2 cellular contexts compared by ENCODE assay signal in the genomic region with DNA sequence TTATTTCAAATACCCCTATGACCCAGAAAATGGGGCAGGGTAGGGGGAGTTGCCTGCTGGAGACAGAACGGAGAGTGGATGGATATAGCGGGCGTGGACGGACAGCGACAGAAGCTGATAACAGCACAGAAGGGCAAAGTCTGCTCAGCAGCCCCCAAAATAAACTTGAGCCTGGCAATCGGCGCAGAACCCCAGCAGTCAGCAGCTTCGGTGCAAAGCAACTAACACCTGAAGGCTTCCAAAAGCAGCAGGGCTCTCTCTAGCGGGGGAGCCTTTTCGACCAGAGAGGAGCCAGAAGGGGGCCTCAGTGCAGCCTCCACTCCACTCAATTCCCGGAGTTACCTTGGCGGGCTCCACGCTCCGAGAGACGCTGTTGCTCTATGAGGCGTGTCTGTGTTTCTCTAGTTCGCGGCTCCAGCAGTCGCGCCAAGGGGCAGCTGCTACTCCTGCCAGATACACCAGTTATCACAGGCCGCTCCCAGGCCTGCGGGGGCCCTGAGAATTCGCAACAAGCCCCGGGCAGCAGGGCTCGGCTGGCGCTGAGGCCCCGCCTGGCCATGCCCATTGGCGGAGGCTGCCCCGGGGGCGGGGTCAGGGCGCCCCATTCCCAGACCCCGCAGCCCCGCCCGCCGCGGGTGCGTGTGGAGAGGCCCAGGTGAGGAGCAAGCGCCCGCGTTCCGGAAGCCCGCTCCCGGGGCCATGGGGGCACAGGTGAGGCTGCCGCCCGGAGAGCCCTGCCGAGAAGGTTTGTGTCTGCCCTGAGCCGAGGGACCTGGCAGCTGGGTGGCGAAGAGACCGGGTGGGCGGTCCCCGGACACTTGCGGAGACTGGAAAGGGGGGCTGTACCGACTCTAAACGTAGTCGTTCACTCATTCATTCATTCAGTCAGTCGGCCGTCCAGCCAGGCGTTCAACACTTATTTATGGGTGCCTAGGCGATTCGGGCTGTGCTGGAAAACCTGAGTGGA.
TF ChIP-seq lines count a peak whose summit lies in the region.

A gene (minus strand): TSS at position 541 of the 967 bp plus-strand sequence. CDS start 63,992 bp downstream, outside the sequence.
A gene (plus strand): TSS at position 632 of the 967 bp plus-strand sequence. CDS start 68 bp downstream, at position 700.

TF ChIP-seq in HEK293, 187 proteins besides CTCF, POLR2A, EP300 and RAD21 (continued from another document and continues in another):
- TF ChIP-seq, protein P1, sequence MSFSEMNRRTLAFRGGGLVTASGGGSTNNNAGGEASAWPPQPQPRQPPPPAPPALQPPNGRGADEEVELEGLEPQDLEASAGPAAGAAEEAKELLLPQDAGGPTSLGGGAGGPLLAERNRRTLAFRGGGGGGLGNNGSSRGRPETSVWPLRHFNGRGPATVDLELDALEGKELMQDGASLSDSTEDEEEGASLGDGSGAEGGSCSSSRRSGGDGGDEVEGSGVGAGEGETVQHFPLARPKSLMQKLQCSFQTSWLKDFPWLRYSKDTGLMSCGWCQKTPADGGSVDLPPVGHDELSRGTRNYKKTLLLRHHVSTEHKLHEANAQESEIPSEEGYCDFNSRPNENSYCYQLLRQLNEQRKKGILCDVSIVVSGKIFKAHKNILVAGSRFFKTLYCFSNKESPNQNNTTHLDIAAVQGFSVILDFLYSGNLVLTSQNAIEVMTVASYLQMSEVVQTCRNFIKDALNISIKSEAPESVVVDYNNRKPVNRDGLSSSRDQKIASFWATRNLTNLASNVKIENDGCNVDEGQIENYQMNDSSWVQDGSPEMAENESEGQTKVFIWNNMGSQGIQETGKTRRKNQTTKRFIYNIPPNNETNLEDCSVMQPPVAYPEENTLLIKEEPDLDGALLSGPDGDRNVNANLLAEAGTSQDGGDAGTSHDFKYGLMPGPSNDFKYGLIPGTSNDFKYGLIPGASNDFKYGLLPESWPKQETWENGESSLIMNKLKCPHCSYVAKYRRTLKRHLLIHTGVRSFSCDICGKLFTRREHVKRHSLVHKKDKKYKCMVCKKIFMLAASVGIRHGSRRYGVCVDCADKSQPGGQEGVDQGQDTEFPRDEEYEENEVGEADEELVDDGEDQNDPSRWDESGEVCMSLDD (tag by site-specific recombination; IDR thresholded peaks at IDR 0.05), result peak; percentile 30
- peak; percentile 26; the same call in 1 of the 2 replicates for TF ChIP-seq ZBTB8A (tag by site-specific recombination; IDR thresholded peaks at IDR 0.05)
- peak; percentile 67; the same call in 1 of the 2 replicates for TF ChIP-seq ZNF610 (tag by site-specific recombination; IDR thresholded peaks at IDR 0.05; ENCODE audit: borderline replicate concordance)
- 0 out of 2 replicates have a peak, but pooled peaks have one; percentile 9 for TF ChIP-seq GLIS1 (tag by site-specific recombination; IDR thresholded peaks at IDR 0.05)
- 0 out of 2 replicates have a peak, but pooled peaks have one; percentile 20 for TF ChIP-seq IKZF3 (tag by site-specific recombination; IDR thresholded peaks at IDR 0.05)
- no peak for TF ChIP-seq ZNF391 (tag by site-specific recombination; IDR thresholded peaks at IDR 0.05; ENCODE audit: borderline replicate concordance, low read depth)
- TF ChIP-seq ZNF561 (tag by site-specific recombination; IDR thresholded peaks at IDR 0.05; ENCODE audit: borderline replicate concordance), result no peak; the same call in 1 of the 2 replicates
- peak; percentile 73; the same call in 1 of the 2 replicates for TF ChIP-seq GLIS2 (tag by site-specific recombination; IDR thresholded peaks at IDR 0.05)
- TF ChIP-seq ZNF2 (tag by site-specific recombination; IDR thresholded peaks at IDR 0.05), result peak; percentile 31; the same call in 1 of the 2 replicates
- TF ChIP-seq, protein P2, sequence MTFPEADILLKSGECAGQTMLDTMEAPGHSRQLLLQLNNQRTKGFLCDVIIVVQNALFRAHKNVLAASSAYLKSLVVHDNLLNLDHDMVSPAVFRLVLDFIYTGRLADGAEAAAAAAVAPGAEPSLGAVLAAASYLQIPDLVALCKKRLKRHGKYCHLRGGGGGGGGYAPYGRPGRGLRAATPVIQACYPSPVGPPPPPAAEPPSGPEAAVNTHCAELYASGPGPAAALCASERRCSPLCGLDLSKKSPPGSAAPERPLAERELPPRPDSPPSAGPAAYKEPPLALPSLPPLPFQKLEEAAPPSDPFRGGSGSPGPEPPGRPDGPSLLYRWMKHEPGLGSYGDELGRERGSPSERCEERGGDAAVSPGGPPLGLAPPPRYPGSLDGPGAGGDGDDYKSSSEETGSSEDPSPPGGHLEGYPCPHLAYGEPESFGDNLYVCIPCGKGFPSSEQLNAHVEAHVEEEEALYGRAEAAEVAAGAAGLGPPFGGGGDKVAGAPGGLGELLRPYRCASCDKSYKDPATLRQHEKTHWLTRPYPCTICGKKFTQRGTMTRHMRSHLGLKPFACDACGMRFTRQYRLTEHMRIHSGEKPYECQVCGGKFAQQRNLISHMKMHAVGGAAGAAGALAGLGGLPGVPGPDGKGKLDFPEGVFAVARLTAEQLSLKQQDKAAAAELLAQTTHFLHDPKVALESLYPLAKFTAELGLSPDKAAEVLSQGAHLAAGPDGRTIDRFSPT (tag by site-specific recombination; IDR thresholded peaks at IDR 0.05), result peak; percentile 41; the same call in 1 of the 2 replicates
- 0 out of 2 replicates have a peak, but pooled peaks have one; percentile 46 for TF ChIP-seq ZEB2 (tag by site-specific recombination; IDR thresholded peaks at IDR 0.05)
- TF ChIP-seq, protein P3, sequence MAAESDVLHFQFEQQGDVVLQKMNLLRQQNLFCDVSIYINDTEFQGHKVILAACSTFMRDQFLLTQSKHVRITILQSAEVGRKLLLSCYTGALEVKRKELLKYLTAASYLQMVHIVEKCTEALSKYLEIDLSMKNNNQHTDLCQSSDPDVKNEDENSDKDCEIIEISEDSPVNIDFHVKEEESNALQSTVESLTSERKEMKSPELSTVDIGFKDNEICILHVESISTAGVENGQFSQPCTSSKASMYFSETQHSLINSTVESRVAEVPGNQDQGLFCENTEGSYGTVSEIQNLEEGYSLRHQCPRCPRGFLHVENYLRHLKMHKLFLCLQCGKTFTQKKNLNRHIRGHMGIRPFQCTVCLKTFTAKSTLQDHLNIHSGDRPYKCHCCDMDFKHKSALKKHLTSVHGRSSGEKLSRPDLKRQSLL (tag by site-specific recombination; IDR thresholded peaks at IDR 0.05), result peak; percentile 51
- TF ChIP-seq ZNF24 (tag by site-specific recombination; IDR thresholded peaks at IDR 0.05), result peak; percentile 99
- peak; percentile 47 for TF ChIP-seq SP3 (tag by site-specific recombination; IDR thresholded peaks at IDR 0.05)

TF ChIP-seq in SK-N-SH treated with all-trans-retinoic acid at 6 μM for 48 hours, 23 proteins besides CTCF, POLR2A, EP300 and RAD21 (continued from another document):
- TF ChIP-seq, protein P4, sequence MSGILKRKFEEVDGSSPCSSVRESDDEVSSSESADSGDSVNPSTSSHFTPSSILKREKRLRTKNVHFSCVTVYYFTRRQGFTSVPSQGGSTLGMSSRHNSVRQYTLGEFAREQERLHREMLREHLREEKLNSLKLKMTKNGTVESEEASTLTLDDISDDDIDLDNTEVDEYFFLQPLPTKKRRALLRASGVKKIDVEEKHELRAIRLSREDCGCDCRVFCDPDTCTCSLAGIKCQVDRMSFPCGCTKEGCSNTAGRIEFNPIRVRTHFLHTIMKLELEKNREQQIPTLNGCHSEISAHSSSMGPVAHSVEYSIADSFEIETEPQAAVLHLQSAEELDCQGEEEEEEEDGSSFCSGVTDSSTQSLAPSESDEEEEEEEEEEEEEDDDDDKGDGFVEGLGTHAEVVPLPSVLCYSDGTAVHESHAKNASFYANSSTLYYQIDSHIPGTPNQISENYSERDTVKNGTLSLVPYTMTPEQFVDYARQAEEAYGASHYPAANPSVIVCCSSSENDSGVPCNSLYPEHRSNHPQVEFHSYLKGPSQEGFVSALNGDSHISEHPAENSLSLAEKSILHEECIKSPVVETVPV (CRISPR knock-in tag; IDR thresholded peaks at IDR 0.05), result no peak
- TF ChIP-seq GLIS3 (CRISPR knock-in tag; IDR thresholded peaks at IDR 0.05) (no peak), SNAI2 (CRISPR knock-in tag; IDR thresholded peaks at IDR 0.05) (no peak), PPARA (CRISPR knock-in tag; IDR thresholded peaks at IDR 0.05; ENCODE audit: borderline replicate concordance) (no peak)
- TF ChIP-seq, protein P5, sequence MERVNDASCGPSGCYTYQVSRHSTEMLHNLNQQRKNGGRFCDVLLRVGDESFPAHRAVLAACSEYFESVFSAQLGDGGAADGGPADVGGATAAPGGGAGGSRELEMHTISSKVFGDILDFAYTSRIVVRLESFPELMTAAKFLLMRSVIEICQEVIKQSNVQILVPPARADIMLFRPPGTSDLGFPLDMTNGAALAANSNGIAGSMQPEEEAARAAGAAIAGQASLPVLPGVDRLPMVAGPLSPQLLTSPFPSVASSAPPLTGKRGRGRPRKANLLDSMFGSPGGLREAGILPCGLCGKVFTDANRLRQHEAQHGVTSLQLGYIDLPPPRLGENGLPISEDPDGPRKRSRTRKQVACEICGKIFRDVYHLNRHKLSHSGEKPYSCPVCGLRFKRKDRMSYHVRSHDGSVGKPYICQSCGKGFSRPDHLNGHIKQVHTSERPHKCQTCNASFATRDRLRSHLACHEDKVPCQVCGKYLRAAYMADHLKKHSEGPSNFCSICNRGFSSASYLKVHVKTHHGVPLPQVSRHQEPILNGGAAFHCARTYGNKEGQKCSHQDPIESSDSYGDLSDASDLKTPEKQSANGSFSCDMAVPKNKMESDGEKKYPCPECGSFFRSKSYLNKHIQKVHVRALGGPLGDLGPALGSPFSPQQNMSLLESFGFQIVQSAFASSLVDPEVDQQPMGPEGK (CRISPR knock-in tag; IDR thresholded peaks at IDR 0.05; ENCODE audit: borderline replicate concordance), result peak; percentile 77; the same call in 1 of the 2 replicates
